In the genomic region with DNA sequence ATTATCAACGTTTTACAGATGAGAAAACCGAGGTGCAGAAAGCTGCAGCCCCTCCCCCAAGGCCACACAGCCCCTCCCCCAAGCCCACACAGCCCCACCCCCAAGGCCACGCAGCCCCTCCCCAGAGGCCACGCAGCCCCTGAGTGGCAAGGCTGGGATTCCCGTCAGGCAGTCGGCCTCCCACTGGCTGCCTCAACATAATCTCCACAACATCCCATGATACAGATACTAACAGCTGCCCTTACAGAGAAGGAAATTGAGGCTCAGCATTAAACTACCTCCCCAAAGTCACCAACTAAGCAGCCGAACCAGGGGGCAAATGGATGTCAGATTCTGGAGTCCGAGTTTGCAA, we compare ENCODE assay signal across 1 cellular context.
TF ChIP-seq lines count a peak whose summit lies in the region.

No MANE protein-coding gene starts in this region.

TF ChIP-seq in H1, 55 proteins besides CTCF, POLR2A, EP300 and RAD21 (continued from another document):
- TF ChIP-seq HDAC2 (IDR thresholded peaks at IDR 0.05; ENCODE audit: borderline replicate concordance in 1 of 2, low read depth in 2 of 2, low read length in 2 of 2) (no peak), PHF8 (conservative IDR thresholded peaks at IDR 0.05; ENCODE audit: low read depth, low read length) (no peak), RFX5 (IDR thresholded peaks at IDR 0.05; ENCODE audit: borderline replicate concordance, low read depth, low read length) (no peak), CEBPB (IDR thresholded peaks at IDR 0.05; ENCODE audit: low read depth, low read length) (no peak), ASH2L (IDR thresholded peaks at IDR 0.05; ENCODE audit: low read length) (no peak), SP4 (IDR thresholded peaks at IDR 0.05; ENCODE audit: low read length) (no peak), CTBP2 (IDR thresholded peaks at IDR 0.05; ENCODE audit: borderline replicate concordance, insufficient read depth, insufficient read length, low read length) (no peak), BCL11A (IDR thresholded peaks at IDR 0.05; ENCODE audit: low read depth in 2 of 2, low read length in 2 of 2) (no peak), SAP30 (IDR thresholded peaks at IDR 0.05; ENCODE audit: insufficient read depth, insufficient replicate concordance, low read length) (no peak), YY1 (IDR thresholded peaks at IDR 0.05; ENCODE audit: low read depth, low read length) (no peak)
- TF ChIP-seq, protein P1, sequence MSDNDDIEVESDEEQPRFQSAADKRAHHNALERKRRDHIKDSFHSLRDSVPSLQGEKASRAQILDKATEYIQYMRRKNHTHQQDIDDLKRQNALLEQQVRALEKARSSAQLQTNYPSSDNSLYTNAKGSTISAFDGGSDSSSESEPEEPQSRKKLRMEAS (IDR thresholded peaks at IDR 0.05) = no peak
- TF ChIP-seq, protein P2, sequence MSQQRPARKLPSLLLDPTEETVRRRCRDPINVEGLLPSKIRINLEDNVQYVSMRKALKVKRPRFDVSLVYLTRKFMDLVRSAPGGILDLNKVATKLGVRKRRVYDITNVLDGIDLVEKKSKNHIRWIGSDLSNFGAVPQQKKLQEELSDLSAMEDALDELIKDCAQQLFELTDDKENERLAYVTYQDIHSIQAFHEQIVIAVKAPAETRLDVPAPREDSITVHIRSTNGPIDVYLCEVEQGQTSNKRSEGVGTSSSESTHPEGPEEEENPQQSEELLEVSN (IDR thresholded peaks at IDR 0.05) = no peak
- TF ChIP-seq, protein P3, sequence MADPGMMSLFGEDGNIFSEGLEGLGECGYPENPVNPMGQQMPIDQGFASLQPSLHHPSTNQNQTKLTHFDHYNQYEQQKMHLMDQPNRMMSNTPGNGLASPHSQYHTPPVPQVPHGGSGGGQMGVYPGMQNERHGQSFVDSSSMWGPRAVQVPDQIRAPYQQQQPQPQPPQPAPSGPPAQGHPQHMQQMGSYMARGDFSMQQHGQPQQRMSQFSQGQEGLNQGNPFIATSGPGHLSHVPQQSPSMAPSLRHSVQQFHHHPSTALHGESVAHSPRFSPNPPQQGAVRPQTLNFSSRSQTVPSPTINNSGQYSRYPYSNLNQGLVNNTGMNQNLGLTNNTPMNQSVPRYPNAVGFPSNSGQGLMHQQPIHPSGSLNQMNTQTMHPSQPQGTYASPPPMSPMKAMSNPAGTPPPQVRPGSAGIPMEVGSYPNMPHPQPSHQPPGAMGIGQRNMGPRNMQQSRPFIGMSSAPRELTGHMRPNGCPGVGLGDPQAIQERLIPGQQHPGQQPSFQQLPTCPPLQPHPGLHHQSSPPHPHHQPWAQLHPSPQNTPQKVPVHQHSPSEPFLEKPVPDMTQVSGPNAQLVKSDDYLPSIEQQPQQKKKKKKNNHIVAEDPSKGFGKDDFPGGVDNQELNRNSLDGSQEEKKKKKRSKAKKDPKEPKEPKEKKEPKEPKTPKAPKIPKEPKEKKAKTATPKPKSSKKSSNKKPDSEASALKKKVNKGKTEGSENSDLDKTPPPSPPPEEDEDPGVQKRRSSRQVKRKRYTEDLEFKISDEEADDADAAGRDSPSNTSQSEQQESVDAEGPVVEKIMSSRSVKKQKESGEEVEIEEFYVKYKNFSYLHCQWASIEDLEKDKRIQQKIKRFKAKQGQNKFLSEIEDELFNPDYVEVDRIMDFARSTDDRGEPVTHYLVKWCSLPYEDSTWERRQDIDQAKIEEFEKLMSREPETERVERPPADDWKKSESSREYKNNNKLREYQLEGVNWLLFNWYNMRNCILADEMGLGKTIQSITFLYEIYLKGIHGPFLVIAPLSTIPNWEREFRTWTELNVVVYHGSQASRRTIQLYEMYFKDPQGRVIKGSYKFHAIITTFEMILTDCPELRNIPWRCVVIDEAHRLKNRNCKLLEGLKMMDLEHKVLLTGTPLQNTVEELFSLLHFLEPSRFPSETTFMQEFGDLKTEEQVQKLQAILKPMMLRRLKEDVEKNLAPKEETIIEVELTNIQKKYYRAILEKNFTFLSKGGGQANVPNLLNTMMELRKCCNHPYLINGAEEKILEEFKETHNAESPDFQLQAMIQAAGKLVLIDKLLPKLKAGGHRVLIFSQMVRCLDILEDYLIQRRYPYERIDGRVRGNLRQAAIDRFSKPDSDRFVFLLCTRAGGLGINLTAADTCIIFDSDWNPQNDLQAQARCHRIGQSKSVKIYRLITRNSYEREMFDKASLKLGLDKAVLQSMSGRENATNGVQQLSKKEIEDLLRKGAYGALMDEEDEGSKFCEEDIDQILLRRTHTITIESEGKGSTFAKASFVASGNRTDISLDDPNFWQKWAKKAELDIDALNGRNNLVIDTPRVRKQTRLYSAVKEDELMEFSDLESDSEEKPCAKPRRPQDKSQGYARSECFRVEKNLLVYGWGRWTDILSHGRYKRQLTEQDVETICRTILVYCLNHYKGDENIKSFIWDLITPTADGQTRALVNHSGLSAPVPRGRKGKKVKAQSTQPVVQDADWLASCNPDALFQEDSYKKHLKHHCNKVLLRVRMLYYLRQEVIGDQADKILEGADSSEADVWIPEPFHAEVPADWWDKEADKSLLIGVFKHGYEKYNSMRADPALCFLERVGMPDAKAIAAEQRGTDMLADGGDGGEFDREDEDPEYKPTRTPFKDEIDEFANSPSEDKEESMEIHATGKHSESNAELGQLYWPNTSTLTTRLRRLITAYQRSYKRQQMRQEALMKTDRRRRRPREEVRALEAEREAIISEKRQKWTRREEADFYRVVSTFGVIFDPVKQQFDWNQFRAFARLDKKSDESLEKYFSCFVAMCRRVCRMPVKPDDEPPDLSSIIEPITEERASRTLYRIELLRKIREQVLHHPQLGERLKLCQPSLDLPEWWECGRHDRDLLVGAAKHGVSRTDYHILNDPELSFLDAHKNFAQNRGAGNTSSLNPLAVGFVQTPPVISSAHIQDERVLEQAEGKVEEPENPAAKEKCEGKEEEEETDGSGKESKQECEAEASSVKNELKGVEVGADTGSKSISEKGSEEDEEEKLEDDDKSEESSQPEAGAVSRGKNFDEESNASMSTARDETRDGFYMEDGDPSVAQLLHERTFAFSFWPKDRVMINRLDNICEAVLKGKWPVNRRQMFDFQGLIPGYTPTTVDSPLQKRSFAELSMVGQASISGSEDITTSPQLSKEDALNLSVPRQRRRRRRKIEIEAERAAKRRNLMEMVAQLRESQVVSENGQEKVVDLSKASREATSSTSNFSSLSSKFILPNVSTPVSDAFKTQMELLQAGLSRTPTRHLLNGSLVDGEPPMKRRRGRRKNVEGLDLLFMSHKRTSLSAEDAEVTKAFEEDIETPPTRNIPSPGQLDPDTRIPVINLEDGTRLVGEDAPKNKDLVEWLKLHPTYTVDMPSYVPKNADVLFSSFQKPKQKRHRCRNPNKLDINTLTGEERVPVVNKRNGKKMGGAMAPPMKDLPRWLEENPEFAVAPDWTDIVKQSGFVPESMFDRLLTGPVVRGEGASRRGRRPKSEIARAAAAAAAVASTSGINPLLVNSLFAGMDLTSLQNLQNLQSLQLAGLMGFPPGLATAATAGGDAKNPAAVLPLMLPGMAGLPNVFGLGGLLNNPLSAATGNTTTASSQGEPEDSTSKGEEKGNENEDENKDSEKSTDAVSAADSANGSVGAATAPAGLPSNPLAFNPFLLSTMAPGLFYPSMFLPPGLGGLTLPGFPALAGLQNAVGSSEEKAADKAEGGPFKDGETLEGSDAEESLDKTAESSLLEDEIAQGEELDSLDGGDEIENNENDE (IDR thresholded peaks at IDR 0.05; ENCODE audit: insufficient replicate concordance, low read length) = no peak
